In the genomic region with DNA sequence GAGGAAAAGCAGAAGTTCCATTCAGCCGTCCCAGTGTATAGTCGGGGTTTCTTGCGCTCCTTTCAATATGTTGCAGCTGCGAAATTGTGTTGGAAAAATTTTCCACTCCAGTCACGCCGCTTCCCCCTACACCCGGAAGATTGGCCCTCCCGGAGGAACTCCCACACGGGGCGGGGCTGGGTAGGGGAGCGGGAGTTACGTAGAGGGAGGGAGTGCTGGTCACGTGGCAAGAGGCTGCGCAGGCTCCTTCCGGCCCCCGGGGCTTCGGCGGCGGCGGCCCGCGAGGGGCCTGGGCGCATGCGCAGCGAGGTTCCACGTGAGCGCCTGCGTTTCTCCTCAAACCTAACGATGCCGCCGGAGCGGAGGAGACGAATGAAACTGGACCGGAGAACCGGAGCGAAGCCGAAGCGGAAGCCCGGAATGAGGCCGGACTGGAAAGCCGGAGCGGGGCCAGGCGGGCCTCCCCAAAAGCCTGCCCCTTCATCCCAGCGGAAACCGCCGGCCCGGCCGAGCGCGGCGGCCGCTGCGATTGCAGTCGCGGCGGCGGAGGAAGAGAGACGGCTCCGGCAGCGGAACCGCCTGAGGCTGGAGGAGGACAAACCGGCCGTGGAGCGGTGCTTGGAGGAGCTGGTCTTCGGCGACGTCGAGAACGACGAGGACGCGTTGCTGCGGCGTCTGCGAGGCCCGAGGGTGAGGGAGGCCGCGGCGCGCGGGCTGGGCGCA, we compare ENCODE assay signal across 1 cellular context.
TF ChIP-seq lines count a peak whose summit lies in the region.

A gene (plus strand): TSS at position 310 of the 723 bp plus-strand sequence. CDS start 39 bp downstream, at position 349.

TF ChIP-seq in SK-N-SH, 30 proteins besides CTCF, POLR2A, EP300 and RAD21 (continued from another document):
- TF ChIP-seq, protein P1, sequence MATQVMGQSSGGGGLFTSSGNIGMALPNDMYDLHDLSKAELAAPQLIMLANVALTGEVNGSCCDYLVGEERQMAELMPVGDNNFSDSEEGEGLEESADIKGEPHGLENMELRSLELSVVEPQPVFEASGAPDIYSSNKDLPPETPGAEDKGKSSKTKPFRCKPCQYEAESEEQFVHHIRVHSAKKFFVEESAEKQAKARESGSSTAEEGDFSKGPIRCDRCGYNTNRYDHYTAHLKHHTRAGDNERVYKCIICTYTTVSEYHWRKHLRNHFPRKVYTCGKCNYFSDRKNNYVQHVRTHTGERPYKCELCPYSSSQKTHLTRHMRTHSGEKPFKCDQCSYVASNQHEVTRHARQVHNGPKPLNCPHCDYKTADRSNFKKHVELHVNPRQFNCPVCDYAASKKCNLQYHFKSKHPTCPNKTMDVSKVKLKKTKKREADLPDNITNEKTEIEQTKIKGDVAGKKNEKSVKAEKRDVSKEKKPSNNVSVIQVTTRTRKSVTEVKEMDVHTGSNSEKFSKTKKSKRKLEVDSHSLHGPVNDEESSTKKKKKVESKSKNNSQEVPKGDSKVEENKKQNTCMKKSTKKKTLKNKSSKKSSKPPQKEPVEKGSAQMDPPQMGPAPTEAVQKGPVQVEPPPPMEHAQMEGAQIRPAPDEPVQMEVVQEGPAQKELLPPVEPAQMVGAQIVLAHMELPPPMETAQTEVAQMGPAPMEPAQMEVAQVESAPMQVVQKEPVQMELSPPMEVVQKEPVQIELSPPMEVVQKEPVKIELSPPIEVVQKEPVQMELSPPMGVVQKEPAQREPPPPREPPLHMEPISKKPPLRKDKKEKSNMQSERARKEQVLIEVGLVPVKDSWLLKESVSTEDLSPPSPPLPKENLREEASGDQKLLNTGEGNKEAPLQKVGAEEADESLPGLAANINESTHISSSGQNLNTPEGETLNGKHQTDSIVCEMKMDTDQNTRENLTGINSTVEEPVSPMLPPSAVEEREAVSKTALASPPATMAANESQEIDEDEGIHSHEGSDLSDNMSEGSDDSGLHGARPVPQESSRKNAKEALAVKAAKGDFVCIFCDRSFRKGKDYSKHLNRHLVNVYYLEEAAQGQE (IDR thresholded peaks at IDR 0.05; ENCODE audit: low read depth, low read length): 0 out of 2 replicates have a peak, but pooled peaks have one; percentile 12
- TF ChIP-seq GABPA (IDR thresholded peaks at IDR 0.05; ENCODE audit: low read depth) (peak; percentile 60), RFX5 (IDR thresholded peaks at IDR 0.05; ENCODE audit: low read length) (no peak), JUND (IDR thresholded peaks at IDR 0.05) (peak; percentile 45; the same call in 1 of the 2 replicates), ELF1 (IDR thresholded peaks at IDR 0.05) (peak; percentile 83), GATA2 (CRISPR knock-in tag; IDR thresholded peaks at IDR 0.05) (0 out of 2 replicates have a peak, but pooled peaks have one; percentile 8), FOXM1 (IDR thresholded peaks at IDR 0.05; ENCODE audit: low read depth) (peak; percentile 42; the same call in 1 of the 2 replicates)
- TF ChIP-seq, protein P2, sequence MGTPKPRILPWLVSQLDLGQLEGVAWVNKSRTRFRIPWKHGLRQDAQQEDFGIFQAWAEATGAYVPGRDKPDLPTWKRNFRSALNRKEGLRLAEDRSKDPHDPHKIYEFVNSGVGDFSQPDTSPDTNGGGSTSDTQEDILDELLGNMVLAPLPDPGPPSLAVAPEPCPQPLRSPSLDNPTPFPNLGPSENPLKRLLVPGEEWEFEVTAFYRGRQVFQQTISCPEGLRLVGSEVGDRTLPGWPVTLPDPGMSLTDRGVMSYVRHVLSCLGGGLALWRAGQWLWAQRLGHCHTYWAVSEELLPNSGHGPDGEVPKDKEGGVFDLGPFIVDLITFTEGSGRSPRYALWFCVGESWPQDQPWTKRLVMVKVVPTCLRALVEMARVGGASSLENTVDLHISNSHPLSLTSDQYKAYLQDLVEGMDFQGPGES (IDR thresholded peaks at IDR 0.05; ENCODE audit: low read depth, low read length): 0 out of 2 replicates have a peak, but pooled peaks have one; percentile 41
